8 cellular contexts compared by ENCODE assay signal in genomic region chr6:36544228-36544627, GRCh38. TPM values are rescaled to one million over a fixed set of nuclear protein-coding genes. Genes with fewer than 3 reads are reported as not detected.
DNase-seq lines count a peak whose midpoint lies in the region; ATAC-seq and TF ChIP-seq lines count a peak whose summit lies in the region.

No MANE protein-coding gene starts in this region.

- peaks cover 22% of the 10 kb centered on the region for H3K36me3 ChIP-seq in left ventricle myocardium inferior
- peaks cover 25% of the 10 kb centered on the region for H3K36me3 ChIP-seq in lower lobe of right lung
- peaks cover 17% of the 10 kb centered on the region for H3K36me3 ChIP-seq in upper lobe of right lung

- peak overlapping the region; percentile 99 for H3K27ac ChIP-seq in left ventricle myocardium inferior (replicated peaks)
- peak overlapping the region; percentile 32 for H3K27ac ChIP-seq in lower lobe of right lung
- peak overlapping the region; percentile 13 for H3K27ac ChIP-seq in upper lobe of right lung

- H3K27me3 ChIP-seq in left ventricle myocardium inferior (ENCODE audit: low read depth) (no peaks in the 10 kb centered on the region), lower lobe of right lung (ENCODE audit: low read depth) (no peaks in the 10 kb centered on the region), upper lobe of right lung (no peaks in the 10 kb centered on the region)

- H3K4me3 ChIP-seq in left ventricle myocardium inferior, result peak overlapping the region; percentile 99
- H3K4me3 ChIP-seq in lower lobe of right lung, result peak overlapping the region; percentile 94
- peak overlapping the region; percentile 8 for H3K4me3 ChIP-seq in upper lobe of right lung

- TF ChIP-seq CTCF in left ventricle myocardium inferior (IDR thresholded peaks at IDR 0.05; ENCODE audit: borderline replicate concordance) (no peak), lower lobe of right lung (IDR thresholded peaks at IDR 0.05) (no peak), upper lobe of right lung (IDR thresholded peaks at IDR 0.05) (no peak)

- no peak for DNase-seq in left ventricle myocardium inferior
- DNase-seq in left cardiac atrium, result no peak
- DNase-seq in activated T-helper 1 cell treated with Interleukin-2 at 50 U/mL for 16 hours (ENCODE audit: low read depth), result peak; percentile 35
- DNase-seq in lower lobe of right lung, result no peak
- DNase-seq in upper lobe of right lung, result no peak
- DNase-seq in COR-L47 (lab: John Stamatoyannopoulos, UW), result no peak
- DNase-seq in NCI-H69 (lab: John Stamatoyannopoulos, UW), result no peak

- H3K9me3 ChIP-seq in left ventricle myocardium inferior (replicated peaks) (no peaks in the 10 kb centered on the region), lower lobe of right lung (no peaks in the 10 kb centered on the region), upper lobe of right lung (no peaks in the 10 kb centered on the region)

- intact Hi-C loops in left ventricle myocardium inferior (cut with micrococcal nuclease) (loop anchor here (10.0 kb wide), 1 partner anchor 51 kb away; the partner anchor contains the start of gene SRSF3), left cardiac atrium (cut with DNase I) (no loop called here), lower lobe of right lung (cut with DNase I) (no loop called here), upper lobe of right lung (cut with DNase I) (no loop called here)

- no peak for ATAC-seq in left cardiac atrium
- no peak for ATAC-seq in lower lobe of right lung
- peak; percentile 35 for ATAC-seq in upper lobe of right lung
- no peak for ATAC-seq in GM18870 (IDR thresholded peaks at IDR 0.05; ENCODE audit: unreplicated experiment)

- H3K4me1 ChIP-seq in left ventricle myocardium inferior (peaks cover 73% of the 10 kb centered on the region), lower lobe of right lung (peaks cover 54% of the 10 kb centered on the region), upper lobe of right lung (peaks cover 27% of the 10 kb centered on the region)

RNA-seq across cellular contexts. Expression of gene STK38, which starts 3.1 kb away (rescaled TPM):
- 25.5 TPM for total RNA-seq in left ventricle myocardium inferior
- 10 to 100 TPM; 20.8 to 27.4 TPM for total RNA-seq in left cardiac atrium
- total RNA-seq in lower lobe of right lung, result 35.0 TPM
- total RNA-seq in upper lobe of right lung, result 27.8 TPM

RNA-seq across cellular contexts. Expression of gene SRSF3, which starts 49.9 kb away (rescaled TPM):
- total RNA-seq in left ventricle myocardium inferior, result 119 TPM
- total RNA-seq in left cardiac atrium, result 100 to 1,000 TPM; 128 to 201 TPM
- total RNA-seq in lower lobe of right lung, result 180 TPM
- total RNA-seq in upper lobe of right lung, result 169 TPM

Comparison
In these comparisons a context has a peak if more than half of its experiments do, and no peak if none do; other contexts are left out.
1. H3K27ac ChIP-seq: peak in every context shown above with its lines; median percentile 99 in left ventricle myocardium inferior; 32 in lower lobe of right lung; 13 in upper lobe of right lung.
2. H3K4me3 ChIP-seq: peak in every context shown above with its lines; median percentile 99 in left ventricle myocardium inferior; 94 in lower lobe of right lung; 8 in upper lobe of right lung.